In the genomic region with DNA sequence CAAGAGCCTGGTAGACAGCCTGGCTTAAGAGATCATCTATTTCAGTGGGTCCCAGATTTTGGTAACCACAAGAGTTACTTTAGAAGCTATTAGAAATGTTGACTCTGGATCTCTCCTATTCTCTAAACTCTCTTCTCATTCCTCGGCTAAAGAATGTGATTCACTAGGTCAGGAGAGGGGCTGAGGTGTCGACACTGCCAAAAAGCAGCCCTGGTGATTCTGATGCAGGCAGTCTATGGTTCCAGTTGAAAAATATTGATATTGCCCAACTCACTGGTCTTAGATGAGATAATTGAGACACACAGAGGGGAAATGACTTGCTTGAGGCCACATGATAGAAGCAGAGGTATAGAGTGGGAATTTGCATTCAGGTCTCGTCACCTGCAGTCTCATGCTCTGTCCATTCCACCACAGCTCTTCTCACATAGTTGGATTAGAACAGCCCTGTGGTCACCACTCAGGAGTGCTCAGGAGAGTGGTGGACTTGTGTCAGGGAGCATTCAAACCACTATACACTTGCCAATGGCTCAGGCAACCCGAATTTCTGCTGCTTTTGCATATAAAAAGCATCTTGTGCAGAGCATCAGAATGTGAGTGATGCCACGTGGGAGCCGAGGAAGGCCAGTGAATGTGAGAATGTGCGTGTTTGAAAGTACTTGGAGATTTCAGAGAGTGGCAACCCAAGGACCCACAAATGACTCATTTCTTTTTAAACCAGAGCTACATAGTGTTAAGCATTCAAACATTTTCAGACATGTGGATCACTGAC, we compare ENCODE assay signal across 10 cellular contexts.
DNase-seq lines count a peak whose midpoint lies in the region; ATAC-seq and TF ChIP-seq lines count a peak whose summit lies in the region.
"Had no signal": no experiment of that assay in that cellular context is flagged by ENCODE, and none has a peak within 500 bp of the region (broad histone marks: within the 10 kb centered on the region; RNA-seq: fewer than 3 reads in every experiment).

No MANE protein-coding gene starts in this region.

- peak overlapping the region; percentile 44 for H3K27ac ChIP-seq in cingulate gyrus (ENCODE audit: low read depth, low read length)

- DNase-seq in H4 (ENCODE audit: low spot score) (peak; percentile 54), erythroblast (lab: John Stamatoyannopoulos, UW) (no peak), DMS53 treated with DMSO at 0.1 percent for 48 hours (lab: John Stamatoyannopoulos, UW; ENCODE audit: unreplicated experiment) (no peak), NCI-H748 treated with DMSO at 0.1 percent for 48 hours (lab: John Stamatoyannopoulos, UW) (no peak)
- DNase-seq in activated CD4-positive, alpha-beta T cell treated with anti-CD3 and anti-CD28 coated beads for 48 hours: peak; percentile 76
- peak in 2 of 3 donors; percentile 40 to 57 for DNase-seq in stimulated activated CD4-positive, alpha-beta T cell treated with anti-CD3 and anti-CD28 coated beads, TNF-alpha, amount 100 ng/mL, for 48 hours (ENCODE audit: low read depth in 3 of 3)
- DNase-seq: naive B cell, NCI-H1694 treated with DMSO at 0.1 percent for 48 hours had no signal

- no peak for ATAC-seq in GM19023 (IDR thresholded peaks at IDR 0.05; ENCODE audit: unreplicated experiment)

- TF ChIP-seq POLR2A in erythroblast (IDR thresholded peaks at IDR 0.05; ENCODE audit: low read length): no peak

Comparison
In these comparisons a context has a peak if more than half of its experiments do, and no peak if none do; other contexts are left out.
1. DNase-seq: peak in H4 (single experiment), activated CD4-positive, alpha-beta T cell treated with anti-CD3 and anti-CD28 coated beads for 48 hours (single experiment) and stimulated activated CD4-positive, alpha-beta T cell treated with anti-CD3 and anti-CD28 coated beads, TNF-alpha, amount 100 ng/mL, for 48 hours (2 of 3); none in erythroblast (0 of 2), DMS53 treated with DMSO at 0.1 percent for 48 hours (single experiment) and NCI-H748 treated with DMSO at 0.1 percent for 48 hours (single experiment).